Comparison of ENCODE assay signal across 23 cellular contexts in the genomic region with DNA sequence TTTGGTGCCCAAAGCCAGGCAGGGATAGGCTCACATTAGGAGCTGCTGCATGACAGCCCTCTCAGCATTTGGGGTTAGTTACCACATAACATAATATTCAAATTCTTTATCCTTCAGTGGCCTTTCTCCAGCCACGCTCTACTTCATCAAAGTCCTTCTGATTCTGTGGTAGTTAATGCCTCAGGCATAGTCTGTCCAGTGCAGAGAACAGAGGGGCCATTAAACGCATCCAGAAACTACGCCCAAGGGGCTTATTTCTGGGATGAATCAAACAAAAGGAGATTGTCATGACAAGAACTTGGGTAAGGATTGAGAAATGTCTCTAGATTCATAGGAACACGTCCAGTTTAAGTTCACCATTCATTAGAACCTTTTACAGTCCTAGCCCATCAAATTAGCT.
A peak's percentile ranks its signal among the peaks of the same experiment; 100 is the strongest.
DNase-seq lines count a peak whose midpoint lies in the region; ATAC-seq and TF ChIP-seq lines count a peak whose summit lies in the region.
"Had no signal": no experiment of that assay in that cellular context is flagged by ENCODE, and none has a peak within 500 bp of the region (broad histone marks: within the 10 kb centered on the region; RNA-seq: fewer than 3 reads in every experiment).

No MANE protein-coding gene starts in this region.

- in situ Hi-C loops in mammary epithelial cell (cut with MboI; ENCODE audit: low sequenced_read_pairs in 2 of 2) (no loop called here), SK-MEL-5 (cut with HindIII; ENCODE audit: low pct_unique_long_range_greater_than_20kb, low sequenced_read_pairs) (no loop called here)

- H3K4me1 ChIP-seq in mammary epithelial cell (ENCODE audit: insufficient read depth, low read length) = no peaks in the 10 kb centered on the region
- H3K4me1 ChIP-seq: A549 had no signal

- CTCF ChIA-PET in mammary epithelial cell (lab: Charles Lee; ENCODE audit: low non-redundant PET) = no interaction called here
- CTCF ChIA-PET in MCF 10A (lab: Yijun Ruan, JAX) = interaction anchor here (1.8 kb wide), 1 partner anchor 9 kb away, joined by 4 read pairs; no protein-coding TSS in a partner anchor

- 8% methylated on average over 4 of the region's 4 CpGs for WGBS in mammary epithelial cell (ENCODE audit: low coverage, missing lambda C conversion rate)

- no peaks in the 10 kb centered on the region for H4K20me1 ChIP-seq in mammary epithelial cell (ENCODE audit: insufficient read depth, low read length)
- H4K20me1 ChIP-seq: BLaER1 treated with 17β-estradiol and CSF1 and Interleukin-3, amounts not matched to agents 10 nM and 100 nM had no signal

- H3K27ac ChIP-seq in mammary epithelial cell (ENCODE audit: insufficient read depth, low read depth, low read length) = no peak overlapping the region
- H3K27ac ChIP-seq: 22Rv1; A549; BLaER1 treated with 17β-estradiol and CSF1 and Interleukin-3, amounts not matched to agents 10 nM and 100 nM; C4-2B had no signal

- H3K9ac ChIP-seq in mammary epithelial cell (ENCODE audit: insufficient read depth, low read length) = no peak overlapping the region
- H3K9ac ChIP-seq: BLaER1 treated with 17β-estradiol and CSF1 and Interleukin-3, amounts not matched to agents 10 nM and 100 nM had no signal

- dilution Hi-C loops in mammary epithelial cell (cut with HindIII; ENCODE audit: low sequenced_read_pairs) = no loop called here

- H3K4me3 Mint-ChIP-seq in MCF 10A (ENCODE audit: unreplicated experiment) = no peak overlapping the region
- H3K4me3 Mint-ChIP-seq: B cell; CD4-positive, alpha-beta T cell; CD8-positive, alpha-beta T cell had no signal

- H3K79me2 ChIP-seq in mammary epithelial cell (ENCODE audit: insufficient read depth, low read length) = no peaks in the 10 kb centered on the region

- H3K4me3 ChIP-seq in mammary epithelial cell (replicated peaks in 1 of 3; ENCODE audit: insufficient read depth in 1 of 3, low read depth in 2 of 3, low read length in 3 of 3) = no peak overlapping the region
- H3K4me3 ChIP-seq: A549; BLaER1 treated with 17β-estradiol and CSF1 and Interleukin-3, amounts not matched to agents 10 nM and 100 nM; GM12878 had no signal

- peak overlapping the region; percentile 16 for H2AFZ ChIP-seq in mammary epithelial cell (ENCODE audit: low read depth, low read length)

- no peak overlapping the region for H3K4me2 ChIP-seq in mammary epithelial cell (ENCODE audit: insufficient read depth, low read depth, low read length)
- H3K4me2 ChIP-seq: A549; BLaER1 treated with 17β-estradiol and CSF1 and Interleukin-3, amounts not matched to agents 10 nM and 100 nM had no signal

- H3K36me3 ChIP-seq in mammary epithelial cell (ENCODE audit: insufficient read depth, low read length) = no peaks in the 10 kb centered on the region
- H3K36me3 ChIP-seq: BLaER1 treated with 17β-estradiol and CSF1 and Interleukin-3, amounts not matched to agents 10 nM and 100 nM had no signal

- POLR2A ChIA-PET in MCF 10A (lab: Yijun Ruan, JAX) = no interaction called here

- no peaks in the 10 kb centered on the region for H3K4me1 Mint-ChIP-seq in MCF 10A (ENCODE audit: insufficient read depth, unreplicated experiment)
- H3K4me1 Mint-ChIP-seq: B cell had no signal

- DNase-seq in mammary epithelial cell = peak; percentile 46
- no peak for DNase-seq in MCF 10A (ENCODE audit: unreplicated experiment)
- peak; percentile 99 for DNase-seq in SK-MEL-5 (ENCODE audit: low read depth, low spot score)
- peak; percentile 100 for DNase-seq in foreskin melanocyte
- no peak for DNase-seq in nucleus accumbens (lab: John Stamatoyannopoulos, UW)
- DNase-seq: AML-193; CD4-positive, alpha-beta T cell; CD8-positive, alpha-beta T cell; COR-L47; DMS 273 treated with DMSO at 0.1 percent for 48 hours; DMS153; DMS53; DMS79; DND-41; EL; GDM1 had no signal

- H3K27me3 Mint-ChIP-seq in MCF 10A (ENCODE audit: insufficient read depth, unreplicated experiment) = no peaks in the 10 kb centered on the region
- H3K27me3 Mint-ChIP-seq: CD4-positive, alpha-beta T cell had no signal

- H3K27me3 ChIP-seq in mammary epithelial cell (ENCODE audit: insufficient read depth, low read length) = no peaks in the 10 kb centered on the region
- H3K27me3 ChIP-seq: BLaER1 treated with 17β-estradiol and CSF1 and Interleukin-3, amounts not matched to agents 10 nM and 100 nM had no signal

- BruUV-seq in mammary epithelial cell (replicated peaks; lab: Mats Ljungman, UMichigan) (no TSS peak), MCF 10A (replicated peaks; lab: Mats Ljungman, UMichigan) (no TSS peak)

- TF ChIP-seq CTCF in mammary epithelial cell (conservative IDR thresholded peaks at IDR 0.05 in 1 of 2, IDR thresholded peaks at IDR 0.05 in 1 of 2; ENCODE audit: extremely low read depth in 1 of 2, insufficient read depth in 1 of 2, low read depth in 1 of 2, low read length in 2 of 2) = no peak
- no peak for TF ChIP-seq CTCF in MCF 10A (IDR thresholded peaks at IDR 0.05; ENCODE audit: unreplicated experiment)

- no peak overlapping the region for H3K27ac Mint-ChIP-seq in MCF 10A (ENCODE audit: low read depth, unreplicated experiment)
- H3K27ac Mint-ChIP-seq: B cell; CD4-positive, alpha-beta T cell; CD8-positive, alpha-beta T cell had no signal

- H3K9me3 Mint-ChIP-seq in MCF 10A (ENCODE audit: unreplicated experiment) = peaks cover 10% of the 10 kb centered on the region
- H3K9me3 Mint-ChIP-seq: CD4-positive, alpha-beta T cell had no signal

- no peaks in the 10 kb centered on the region for H3K9me3 ChIP-seq in mammary epithelial cell (replicated peaks; ENCODE audit: insufficient read depth, low read length)

- no peaks in the 10 kb centered on the region for H3K36me3 Mint-ChIP-seq in MCF 10A (ENCODE audit: insufficient read depth, unreplicated experiment)
- H3K36me3 Mint-ChIP-seq: CD8-positive, alpha-beta T cell had no signal

- intact Hi-C loops in mammary epithelial cell (cut with micrococcal nuclease) (no loop called here), MCF 10A (cut with micrococcal nuclease) (no loop called here)

- ATAC-seq in HG02678 (IDR thresholded peaks at IDR 0.05; ENCODE audit: unreplicated experiment) = no peak
- ATAC-seq: A549; CD8-positive, alpha-beta T cell; GM12878 had no signal

Comparison
In these comparisons a context has a peak if more than half of its experiments do, and no peak if none do; other contexts are left out.
1. DNase-seq: peak in mammary epithelial cell (single experiment), SK-MEL-5 (single experiment) and foreskin melanocyte (single experiment); none in MCF 10A (single experiment) and nucleus accumbens (0 of 56).